In the genomic region with DNA sequence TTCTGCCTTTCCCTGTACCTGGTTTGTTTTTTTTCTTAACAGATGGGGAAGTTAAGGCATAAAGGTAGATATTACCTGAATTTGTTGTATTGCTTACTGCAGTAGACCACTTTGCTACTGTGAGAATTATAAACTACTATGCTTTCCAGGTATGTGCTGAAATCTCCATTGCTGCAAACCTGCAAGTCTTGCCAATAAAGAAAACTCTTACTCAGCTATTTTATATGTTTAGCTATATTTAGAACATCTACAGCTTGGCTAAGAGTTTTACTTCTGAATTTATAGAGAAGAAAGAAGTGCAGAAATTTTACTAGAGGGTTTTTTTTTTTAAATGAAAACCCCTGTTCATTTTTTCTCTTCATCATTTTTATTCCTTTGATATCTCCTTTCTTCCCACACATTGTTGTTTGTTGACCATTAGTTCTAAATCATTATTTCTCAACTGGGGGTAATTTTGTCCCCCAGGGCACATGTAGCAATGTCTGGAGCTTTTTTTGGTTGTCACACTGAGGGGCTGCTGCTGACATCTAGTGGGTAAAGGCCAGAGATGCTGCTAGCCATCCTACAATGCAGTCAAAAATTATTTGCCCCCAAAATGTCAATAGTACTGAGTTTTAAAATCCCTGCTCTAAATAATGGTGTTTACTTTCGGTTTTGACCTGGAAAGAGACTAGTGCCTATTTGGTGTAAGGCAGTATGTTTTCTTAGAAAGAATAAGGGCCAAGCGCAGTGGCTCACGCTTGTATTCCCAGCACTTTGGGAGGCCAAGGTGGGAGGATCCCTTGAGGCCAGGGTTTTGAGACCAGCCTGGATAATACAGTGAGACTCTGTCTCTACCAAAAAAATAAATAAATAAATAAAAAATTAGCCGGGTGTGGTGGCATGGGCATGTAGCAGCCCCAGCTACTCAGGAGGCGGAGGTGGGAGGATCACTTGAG, we compare ENCODE assay signal across 8 cellular contexts. TPM values are rescaled to one million over a fixed set of nuclear protein-coding genes. Genes with fewer than 3 reads are reported as not detected.
A peak's percentile ranks its signal among the peaks of the same experiment; 100 is the strongest.
DNase-seq lines count a peak whose midpoint lies in the region; ATAC-seq and TF ChIP-seq lines count a peak whose summit lies in the region.

No MANE protein-coding gene starts in this region.

- H2AFZ ChIP-seq in smooth muscle cell (ENCODE audit: low read depth), result no peak overlapping the region

- intact Hi-C loops in Calu3 (cut with micrococcal nuclease; ENCODE audit: unreplicated experiment), result loop anchor here (5.0 kb wide), 2 partner anchors 49 to 139 kb away; a partner anchor contains a TSS
- intact Hi-C loops in esophagus squamous epithelium (cut with DNase I), result no loop called here

- H3K4me2 ChIP-seq in smooth muscle cell, result no peak overlapping the region

- no peaks in the 10 kb centered on the region for H3K9me3 Mint-ChIP-seq in Calu3 (ENCODE audit: low read depth, unreplicated experiment)
- H3K9me3 Mint-ChIP-seq in WTC11, result peaks cover 3% of the 10 kb centered on the region; the same call in 1 of the 2 replicates

- CTCF ChIA-PET in Calu3 (lab: Charles Lee) (interaction anchor here (0.7 to 1.0 kb wide), 3 partner anchors 11 to 128 kb away, joined by 3 to 6 read pairs (median 4); a partner anchor contains a TSS), WTC11 (lab: Charles Lee) (interaction anchor here (0.6 to 4.6 kb wide), 12 partner anchors 14 to 146 kb away, joined by 3 to 31 read pairs (median 4); a partner anchor contains a TSS)

- H3K27ac ChIP-seq in esophagus squamous epithelium (no peak overlapping the region), smooth muscle cell (ENCODE audit: low read depth) (no peak overlapping the region)

- POLR2A ChIA-PET in WTC11 (lab: Charles Lee), result interaction anchor here (1.0 kb wide), 1 partner anchor 48 kb away, joined by 3 read pairs; a partner anchor contains a TSS

- ATAC-seq in HG02798 (IDR thresholded peaks at IDR 0.05; ENCODE audit: poor library complexity, unreplicated experiment), result peak; percentile 38
- peak; percentile 51; the same call in 1 of the 2 replicates for ATAC-seq in WTC11
- ATAC-seq in GM19463 (IDR thresholded peaks at IDR 0.05; ENCODE audit: unreplicated experiment), result no peak
- ATAC-seq in GM21737 (IDR thresholded peaks at IDR 0.05; ENCODE audit: unreplicated experiment), result no peak
- no peak for ATAC-seq in GM19324 (IDR thresholded peaks at IDR 0.05; ENCODE audit: low FRiP score, unreplicated experiment)

- H3K27me3 ChIP-seq in esophagus squamous epithelium (no peaks in the 10 kb centered on the region), smooth muscle cell (ENCODE audit: low read depth) (no peaks in the 10 kb centered on the region)

- TF ChIP-seq POLR2A in esophagus squamous epithelium (IDR thresholded peaks at IDR 0.05), result no peak

- H3K79me2 ChIP-seq in smooth muscle cell (ENCODE audit: low read depth), result peaks cover 73% of the 10 kb centered on the region

- whole genome bisulfite sequencing in esophagus squamous epithelium, 2 donors, result 75 to 83% methylated on average over 4 to 5 of the region's 5 CpGs
- WGBS in smooth muscle cell (ENCODE audit: low lambda C conversion rate), result 93% methylated on average over 5 of the region's 5 CpGs

- H3K4me1 ChIP-seq in esophagus squamous epithelium (peaks cover 0 to 14% (median 0%) of the 10 kb centered on the region in 3 donors), smooth muscle cell (ENCODE audit: low read depth) (no peaks in the 10 kb centered on the region)

- H3K27ac Mint-ChIP-seq in Calu3 (ENCODE audit: unreplicated experiment) (no peak overlapping the region), WTC11 (no peak overlapping the region)

- DNase-seq in Calu3, result peak; percentile 17
- DNase-seq in WTC11 (ENCODE audit: low spot score), result no peak
- DNase-seq in esophagus squamous epithelium (lab: John Stamatoyannopoulos, UW), result no peak
- no peak for DNase-seq in smooth muscle cell (lab: John Stamatoyannopoulos, UW; ENCODE audit: unreplicated experiment)

- peaks cover 60% of the 10 kb centered on the region for H4K20me1 ChIP-seq in smooth muscle cell (ENCODE audit: low read depth)

- H3K36me3 Mint-ChIP-seq in Calu3 (ENCODE audit: insufficient read depth, unreplicated experiment) (peaks cover 2% of the 10 kb centered on the region), WTC11 (peaks cover 12% of the 10 kb centered on the region)

- H3K36me3 ChIP-seq in esophagus squamous epithelium (peaks cover 0 to 13% (median 0%) of the 10 kb centered on the region in 3 donors), smooth muscle cell (ENCODE audit: low read depth) (peaks cover 5% of the 10 kb centered on the region)

- H3K4me3 Mint-ChIP-seq in Calu3 (ENCODE audit: low read depth, unreplicated experiment) (no peak overlapping the region), WTC11 (no peak overlapping the region)

- H3K4me3 ChIP-seq in esophagus squamous epithelium (no peak overlapping the region), smooth muscle cell (no peak overlapping the region)

- TF ChIP-seq CTCF in Calu3 (IDR thresholded peaks at IDR 0.05; ENCODE audit: unreplicated experiment) (peak; percentile 24), WTC11 (IDR thresholded peaks at IDR 0.05) (no peak), esophagus squamous epithelium (IDR thresholded peaks at IDR 0.05) (peak in 4 of 6 experiments; percentile 16 to 50 (median 42)), smooth muscle cell (IDR thresholded peaks at IDR 0.05; ENCODE audit: borderline replicate concordance, insufficient read depth, poor library complexity, severe bottlenecking) (peak; percentile 44)

- H3K4me1 Mint-ChIP-seq in Calu3 (ENCODE audit: low read depth, unreplicated experiment) (no peaks in the 10 kb centered on the region), WTC11 (no peaks in the 10 kb centered on the region)

- H3F3A ChIP-seq in smooth muscle cell (ENCODE audit: low read depth), result peaks cover 4% of the 10 kb centered on the region

- H3K27me3 Mint-ChIP-seq in Calu3 (ENCODE audit: unreplicated experiment) (no peaks in the 10 kb centered on the region), WTC11 (ENCODE audit: low read depth) (no peaks in the 10 kb centered on the region)

- no TSS peak for BruUV-seq in Calu3 (replicated peaks; lab: Mats Ljungman, UMichigan)

- H3K9me3 ChIP-seq in esophagus squamous epithelium (no peaks in the 10 kb centered on the region), smooth muscle cell (replicated peaks; ENCODE audit: low read depth) (no peaks in the 10 kb centered on the region)

- H3K9ac ChIP-seq in smooth muscle cell (ENCODE audit: low read depth), result no peak overlapping the region

TF ChIP-seq in WTC11, 78 proteins besides CTCF, POLR2A, EP300 and RAD21 (continues in another document):
- TF ChIP-seq, protein P1, sequence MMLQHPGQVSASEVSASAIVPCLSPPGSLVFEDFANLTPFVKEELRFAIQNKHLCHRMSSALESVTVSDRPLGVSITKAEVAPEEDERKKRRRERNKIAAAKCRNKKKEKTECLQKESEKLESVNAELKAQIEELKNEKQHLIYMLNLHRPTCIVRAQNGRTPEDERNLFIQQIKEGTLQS (CRISPR knock-in tag; conservative IDR thresholded peaks at IDR 0.05), result no peak
- TF ChIP-seq, protein P2, sequence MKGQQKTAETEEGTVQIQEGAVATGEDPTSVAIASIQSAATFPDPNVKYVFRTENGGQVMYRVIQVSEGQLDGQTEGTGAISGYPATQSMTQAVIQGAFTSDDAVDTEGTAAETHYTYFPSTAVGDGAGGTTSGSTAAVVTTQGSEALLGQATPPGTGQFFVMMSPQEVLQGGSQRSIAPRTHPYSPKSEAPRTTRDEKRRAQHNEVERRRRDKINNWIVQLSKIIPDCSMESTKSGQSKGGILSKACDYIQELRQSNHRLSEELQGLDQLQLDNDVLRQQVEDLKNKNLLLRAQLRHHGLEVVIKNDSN (CRISPR knock-in tag; IDR thresholded peaks at IDR 0.05), result no peak
- TF ChIP-seq, protein P3, sequence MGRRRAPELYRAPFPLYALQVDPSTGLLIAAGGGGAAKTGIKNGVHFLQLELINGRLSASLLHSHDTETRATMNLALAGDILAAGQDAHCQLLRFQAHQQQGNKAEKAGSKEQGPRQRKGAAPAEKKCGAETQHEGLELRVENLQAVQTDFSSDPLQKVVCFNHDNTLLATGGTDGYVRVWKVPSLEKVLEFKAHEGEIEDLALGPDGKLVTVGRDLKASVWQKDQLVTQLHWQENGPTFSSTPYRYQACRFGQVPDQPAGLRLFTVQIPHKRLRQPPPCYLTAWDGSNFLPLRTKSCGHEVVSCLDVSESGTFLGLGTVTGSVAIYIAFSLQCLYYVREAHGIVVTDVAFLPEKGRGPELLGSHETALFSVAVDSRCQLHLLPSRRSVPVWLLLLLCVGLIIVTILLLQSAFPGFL (CRISPR knock-in tag; IDR thresholded peaks at IDR 0.05; ENCODE audit: borderline replicate concordance), result no peak
- TF ChIP-seq, protein P4, sequence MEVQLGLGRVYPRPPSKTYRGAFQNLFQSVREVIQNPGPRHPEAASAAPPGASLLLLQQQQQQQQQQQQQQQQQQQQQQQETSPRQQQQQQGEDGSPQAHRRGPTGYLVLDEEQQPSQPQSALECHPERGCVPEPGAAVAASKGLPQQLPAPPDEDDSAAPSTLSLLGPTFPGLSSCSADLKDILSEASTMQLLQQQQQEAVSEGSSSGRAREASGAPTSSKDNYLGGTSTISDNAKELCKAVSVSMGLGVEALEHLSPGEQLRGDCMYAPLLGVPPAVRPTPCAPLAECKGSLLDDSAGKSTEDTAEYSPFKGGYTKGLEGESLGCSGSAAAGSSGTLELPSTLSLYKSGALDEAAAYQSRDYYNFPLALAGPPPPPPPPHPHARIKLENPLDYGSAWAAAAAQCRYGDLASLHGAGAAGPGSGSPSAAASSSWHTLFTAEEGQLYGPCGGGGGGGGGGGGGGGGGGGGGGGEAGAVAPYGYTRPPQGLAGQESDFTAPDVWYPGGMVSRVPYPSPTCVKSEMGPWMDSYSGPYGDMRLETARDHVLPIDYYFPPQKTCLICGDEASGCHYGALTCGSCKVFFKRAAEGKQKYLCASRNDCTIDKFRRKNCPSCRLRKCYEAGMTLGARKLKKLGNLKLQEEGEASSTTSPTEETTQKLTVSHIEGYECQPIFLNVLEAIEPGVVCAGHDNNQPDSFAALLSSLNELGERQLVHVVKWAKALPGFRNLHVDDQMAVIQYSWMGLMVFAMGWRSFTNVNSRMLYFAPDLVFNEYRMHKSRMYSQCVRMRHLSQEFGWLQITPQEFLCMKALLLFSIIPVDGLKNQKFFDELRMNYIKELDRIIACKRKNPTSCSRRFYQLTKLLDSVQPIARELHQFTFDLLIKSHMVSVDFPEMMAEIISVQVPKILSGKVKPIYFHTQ (CRISPR knock-in tag; IDR thresholded peaks at IDR 0.05), result no peak
- no peak for TF ChIP-seq TP53 (CRISPR knock-in tag; IDR thresholded peaks at IDR 0.05)
- TF ChIP-seq ZNF138 (CRISPR knock-in tag; conservative IDR thresholded peaks at IDR 0.05), result no peak
- TF ChIP-seq ESRRA (CRISPR knock-in tag; IDR thresholded peaks at IDR 0.05; ENCODE audit: borderline replicate concordance), result no peak

RNA-seq across cellular contexts. Expression of a gene that starts 48.6 kb away (rescaled TPM):
- total RNA-seq in Calu3 (2022) (30.4 and 34.1 TPM in 2 replicates), WTC11 (2021) (43.4 to 49.8 TPM (median 46.4 TPM) in 3 replicates), esophagus squamous epithelium (10 to 100 TPM in 3 of 4 donors, 1 to 10 TPM in 1; 9.1 to 41.8 (median 18.9) TPM), smooth muscle cell (68.2 and 80.3 TPM in 2 replicates)
- polyA plus RNA-seq in smooth muscle cell, result 12.2 and 18.6 TPM in 2 replicates

Comparison
In these comparisons a context has a peak if more than half of its experiments do, and no peak if none do; other contexts are left out.
1. ATAC-seq: peak in HG02798 (single experiment) and WTC11 (single experiment); none in GM19463 (single experiment), GM21737 (single experiment) and GM19324 (single experiment).